ENCODE assay signal across 11 cellular contexts in the genomic region with DNA sequence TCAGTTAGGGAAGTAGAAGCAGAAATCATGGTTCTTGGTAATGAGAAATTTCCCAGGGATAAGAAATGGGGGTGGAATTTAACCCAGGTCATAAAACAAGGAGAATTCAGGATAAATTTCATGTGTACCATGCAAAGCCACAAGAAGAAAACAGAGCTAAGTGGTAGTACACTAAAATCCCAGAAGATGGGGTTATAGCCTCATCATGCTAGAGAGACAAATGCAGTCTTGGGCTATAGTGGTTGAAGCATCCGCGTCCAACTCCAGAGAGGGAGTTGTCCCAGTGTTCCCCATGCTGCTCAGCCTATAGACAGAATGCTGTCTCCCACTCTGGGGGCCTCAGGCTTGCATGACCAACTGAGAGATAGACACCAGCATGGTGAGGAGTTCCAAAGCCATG. TPM values are rescaled to one million over a fixed set of nuclear protein-coding genes. Genes with fewer than 3 reads are reported as not detected.
DNase-seq lines count a peak whose midpoint lies in the region; ATAC-seq and TF ChIP-seq lines count a peak whose summit lies in the region.
"Had no signal": no experiment of that assay in that cellular context is flagged by ENCODE, and none has a peak within 500 bp of the region (broad histone marks: within the 10 kb centered on the region; RNA-seq: fewer than 3 reads in every experiment).

No MANE protein-coding gene starts in this region.

- H3K79me2 ChIP-seq in GM23248 (ENCODE audit: insufficient read depth) (no peaks in the 10 kb centered on the region), fibroblast of lung (ENCODE audit: control insufficient read depth, insufficient read depth, low read length) (no peaks in the 10 kb centered on the region), parathyroid adenoma (no peaks in the 10 kb centered on the region)

- H3K9me2 ChIP-seq in GM23248 (ENCODE audit: insufficient read depth): no peaks in the 10 kb centered on the region

- H2AFZ ChIP-seq in GM23248 (no peak overlapping the region), fibroblast of lung (ENCODE audit: low read length) (no peak overlapping the region), parathyroid adenoma (no peak overlapping the region)

- H3K36me3 ChIP-seq in GM23248 (ENCODE audit: low read depth) (no peaks in the 10 kb centered on the region), fibroblast of lung (ENCODE audit: control insufficient read depth, insufficient read depth, low read length) (no peaks in the 10 kb centered on the region), parathyroid adenoma (ENCODE audit: control insufficient read depth, insufficient read depth, low read length) (no peaks in the 10 kb centered on the region)

- in situ Hi-C loops in GM23248 (cut with MboI): no loop called here

- ATAC-seq in GM21576 (IDR thresholded peaks at IDR 0.05; ENCODE audit: unreplicated experiment) (no peak), HG03097 (IDR thresholded peaks at IDR 0.05; ENCODE audit: low FRiP score, unreplicated experiment) (no peak)

- WGBS in GM23248 (ENCODE audit: low coverage in 1 of 2, low lambda C conversion rate in 2 of 2, missing lambda C conversion rate in 2 of 2), 2 experiments: 6 to 26% methylated on average over 2 of the region's 2 CpGs

- H3K4me1 ChIP-seq in GM23248 (ENCODE audit: insufficient read depth) (peaks cover 5% of the 10 kb centered on the region; the same call in 1 of the 2 replicates), fibroblast of lung (ENCODE audit: control insufficient read depth, extremely low read depth, insufficient read depth, low read length) (no peaks in the 10 kb centered on the region), parathyroid adenoma (no peaks in the 10 kb centered on the region)

- H3K9me3 ChIP-seq in GM23248 (ENCODE audit: low read depth): no peaks in the 10 kb centered on the region
- H3K9me3 ChIP-seq in fibroblast of lung (ENCODE audit: control insufficient read depth, insufficient read depth, low read depth, low read length): no peaks in the 10 kb centered on the region
- no peaks in the 10 kb centered on the region for H3K9me3 ChIP-seq in parathyroid adenoma (ENCODE audit: control insufficient read depth, low read length)

- no peaks in the 10 kb centered on the region for H4K20me1 ChIP-seq in GM23248 (ENCODE audit: insufficient read depth)
- H4K20me1 ChIP-seq in fibroblast of lung (ENCODE audit: control insufficient read depth, extremely low read depth, insufficient read depth, low read length): no peaks in the 10 kb centered on the region

- TF ChIP-seq CTCF in fibroblast of lung (conservative IDR thresholded peaks at IDR 0.05 in 1 of 2, IDR thresholded peaks at IDR 0.05 in 1 of 2; ENCODE audit: low read depth in 1 of 2, low read length in 2 of 2) (peak; percentile 54 to 64), parathyroid adenoma (IDR thresholded peaks at IDR 0.05) (peak; percentile 31), RWPE1 (conservative IDR thresholded peaks at IDR 0.05; ENCODE audit: low read depth) (no peak)

- DNase-seq in GM23248: peak; percentile 79
- DNase-seq in OCI-M1 (lab: John Stamatoyannopoulos, UW): peak; percentile 46
- DNase-seq in fibroblast of lung (ENCODE audit: low read depth in 2 of 2): peak; percentile 55 to 70
- no peak for DNase-seq in RWPE1 (ENCODE audit: low spot score)
- DNase-seq in caudate nucleus (lab: John Stamatoyannopoulos, UW): no peak
- DNase-seq: activated CD4-positive, CD25-positive, alpha-beta regulatory T cell treated with anti-CD3 and anti-CD28 coated beads, Interleukin-2, amount 50 U/mL, for 72 hours had no signal

- no peaks in the 10 kb centered on the region for H3K27me3 ChIP-seq in GM23248 (replicated peaks; ENCODE audit: insufficient read depth)
- H3K27me3 ChIP-seq in fibroblast of lung (ENCODE audit: control insufficient read depth, insufficient read depth, low read length): no peaks in the 10 kb centered on the region
- no peaks in the 10 kb centered on the region for H3K27me3 ChIP-seq in parathyroid adenoma (ENCODE audit: control insufficient read depth, insufficient read depth, low read length)

- H3K4me2 ChIP-seq in GM23248 (ENCODE audit: unreplicated experiment) (no peak overlapping the region), fibroblast of lung (ENCODE audit: extremely low read depth, insufficient read depth, low read length) (no peak overlapping the region), parathyroid adenoma (ENCODE audit: low read length) (no peak overlapping the region)

- POLR2A ChIA-PET in RWPE1 (lab: Yijun Ruan, JAX; ENCODE audit: low non-redundant PET): no interaction called here

- no peak overlapping the region for H3K27ac ChIP-seq in GM23248
- H3K27ac ChIP-seq in fibroblast of lung (ENCODE audit: insufficient read depth, low read length): no peak overlapping the region
- no peak overlapping the region for H3K27ac ChIP-seq in parathyroid adenoma
- H3K27ac ChIP-seq in RWPE1: no peak overlapping the region
- no peak overlapping the region for H3K27ac ChIP-seq in caudate nucleus (ENCODE audit: low read depth, low read length)
- H3K27ac ChIP-seq: coronary artery had no signal

- H3K4me3 ChIP-seq in GM23248 (no peak overlapping the region), fibroblast of lung (replicated peaks in 1 of 4; ENCODE audit: control extremely low read depth in 1 of 4, insufficient read depth in 1 of 4, low read depth in 3 of 4, low read length in 4 of 4) (no peak overlapping the region), parathyroid adenoma (ENCODE audit: low read depth, low read length) (no peak overlapping the region)
- H3K4me3 ChIP-seq: coronary artery had no signal

- H3K9ac ChIP-seq in GM23248 (no peak overlapping the region), fibroblast of lung (ENCODE audit: insufficient read depth, low read length) (no peak overlapping the region), parathyroid adenoma (no peak overlapping the region)

- CTCF ChIA-PET in RWPE1 (lab: Yijun Ruan, JAX): no interaction called here

- no peaks in the 10 kb centered on the region for H3F3A ChIP-seq in GM23248 (ENCODE audit: insufficient read depth)

RNA-seq across cellular contexts. Expression of a gene that starts 36.2 kb away (rescaled TPM):
- total RNA-seq in GM23248 (2014; rRNA removed; shearing (Covaris generic)): not detected in 2 replicates
- polyA plus RNA-seq in GM23248 (2016; fragmentation: Nextera tagmentation; extraction: Ambion mirVana) (not detected in 2 replicates), fibroblast of lung (not detected in 2 replicates)
- not detected in 2 replicates for total RNA-seq in fibroblast of lung
- not detected in 2 replicates for polyA plus RNA-seq in fibroblast of lung (2012)
- not detected in 2 replicates for polyA minus RNA-seq in fibroblast of lung (ENCODE audit: low replicate concordance)
- total RNA-seq: mucosa of gallbladder had no signal

Comparison
In these comparisons a context has a peak if more than half of its experiments do, and no peak if none do; other contexts are left out.
1. DNase-seq: peak in GM23248 (single experiment), OCI-M1 (single experiment) and fibroblast of lung (2 of 2); none in RWPE1 (single experiment) and caudate nucleus (0 of 61).